Comparison of ENCODE assay signal across 17 cellular contexts in the genomic region with DNA sequence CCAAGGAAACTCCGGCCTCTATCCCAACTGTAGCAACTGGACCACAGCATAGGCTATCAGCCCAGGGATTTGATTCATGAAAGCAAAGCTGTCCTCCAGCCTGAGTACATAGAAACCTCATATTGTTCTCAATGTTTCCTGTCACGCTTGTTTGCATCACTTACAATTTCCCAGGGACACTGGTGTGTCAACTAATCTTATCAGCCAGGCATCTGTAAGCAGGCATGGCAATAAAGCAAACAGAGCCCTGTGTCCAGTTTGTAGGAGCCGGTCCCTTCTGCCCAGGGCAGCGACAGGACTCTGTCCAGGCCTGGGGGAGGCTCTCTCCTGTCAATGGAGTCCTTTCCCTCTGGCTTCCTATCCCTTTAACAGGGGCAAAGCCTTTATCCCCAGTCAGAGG. TPM values are rescaled to one million over a fixed set of nuclear protein-coding genes. Genes with fewer than 3 reads are reported as not detected.
DNase-seq lines count a peak whose midpoint lies in the region; ATAC-seq and TF ChIP-seq lines count a peak whose summit lies in the region.
"Had no signal": no experiment of that assay in that cellular context is flagged by ENCODE, and none has a peak within 500 bp of the region (broad histone marks: within the 10 kb centered on the region; RNA-seq: fewer than 3 reads in every experiment).

No MANE protein-coding gene starts in this region.

- no peaks in the 10 kb centered on the region for H3K9me3 ChIP-seq in A673 (ENCODE audit: low read depth, low read length, poor library complexity, severe bottlenecking)
- H3K9me3 ChIP-seq: esophagus squamous epithelium, uterus had no signal

- intact Hi-C loops in A673 (cut with micrococcal nuclease; ENCODE audit: unreplicated experiment), result no loop called here

- no peaks in the 10 kb centered on the region for H3K4me1 ChIP-seq in A673 (ENCODE audit: insufficient read depth, low read length, poor library complexity, severe bottlenecking)
- H3K4me1 ChIP-seq: uterus had no signal

- no peaks in the 10 kb centered on the region for H3K27me3 ChIP-seq in A673 (replicated peaks; ENCODE audit: insufficient read depth, low read depth, low read length, poor library complexity)
- H3K27me3 ChIP-seq: esophagus squamous epithelium, uterus had no signal

- CTCF ChIA-PET in A673 (lab: Charles Lee), result no interaction called here

- POLR2A ChIA-PET in A673 (lab: Charles Lee; ENCODE audit: low non-redundant PET), result no interaction called here

- no peak overlapping the region for H3K27ac ChIP-seq in A673 (ENCODE audit: low read depth, low read length, poor library complexity, severe bottlenecking)
- H3K27ac ChIP-seq: esophagus squamous epithelium, uterus had no signal

- no peak overlapping the region for H3K4me3 ChIP-seq in A673 (ENCODE audit: low read depth, low read length, poor library complexity, severe bottlenecking)
- H3K4me3 ChIP-seq: esophagus squamous epithelium, GM23338, uterus had no signal

- ATAC-seq in HG03196 (IDR thresholded peaks at IDR 0.05; ENCODE audit: unreplicated experiment), result no peak
- ATAC-seq: activated T-cell treated with anti-CD3 and anti-CD28 coated beads, Interleukin-2, amount 50 U/mL, for 4 hours; GM23338 had no signal

- no peak for TF ChIP-seq CTCF in A673 (conservative IDR thresholded peaks at IDR 0.05; ENCODE audit: low read depth, low read length)

- no TSS peak for BruUV-seq in A673 (replicated peaks; lab: Mats Ljungman, UMichigan)

- DNase-seq in A673 (ENCODE audit: low spot score), result peak; percentile 34
- peak; percentile 62 for DNase-seq in ELF-1 (ENCODE audit: low read depth, low spot score)
- DNase-seq in NCI-H510A (lab: John Stamatoyannopoulos, UW), result peak; percentile 25
- peak; percentile 43 for DNase-seq in foreskin melanocyte
- no peak for DNase-seq in activated T-cell treated with anti-CD3 and anti-CD28 coated beads, Interleukin-2, amount 50 U/mL, for 1 hour
- DNase-seq in DMS 273 treated with DMSO at 0.1 percent for 48 hours (lab: John Stamatoyannopoulos, UW), result no peak
- no peak for DNase-seq in activated CD4-positive, alpha-beta T cell treated with anti-CD3 and anti-CD28 coated beads for 4 hours
- DNase-seq: activated CD4-positive, alpha-beta T cell treated with anti-CD3 and anti-CD28 coated beads, Interleukin-2, amount 50 U/mL, for 48 hours; activated naive CD8-positive, alpha-beta T cell treated with anti-CD3 and anti-CD28 coated beads, Interleukin-2, amount 10 ng/mL, durations not matched to agents 7 days and 5 days; activated T-cell treated with anti-CD3 and anti-CD28 coated beads, Interleukin-2, amount 50 U/mL, for 4 hours; CD8-positive, alpha-beta memory T cell; esophagus squamous epithelium; Karpas-422; retina; uterus had no signal

- H3K36me3 ChIP-seq in A673 (ENCODE audit: insufficient read depth, low read length, poor library complexity, severe bottlenecking), result no peaks in the 10 kb centered on the region
- H3K36me3 ChIP-seq: esophagus squamous epithelium, uterus had no signal

RNA-seq across cellular contexts. Expression of a gene that starts 23.0 kb away (rescaled TPM):
- 13.9 and 17.7 TPM in 2 replicates for total RNA-seq in A673 (2021)

Comparison
In these comparisons a context has a peak if more than half of its experiments do, and no peak if none do; other contexts are left out.
1. DNase-seq: peak in A673 (single experiment), ELF-1 (single experiment), NCI-H510A (single experiment) and foreskin melanocyte (single experiment); none in activated T-cell treated with anti-CD3 and anti-CD28 coated beads, Interleukin-2, amount 50 U/mL, for 1 hour (single experiment), DMS 273 treated with DMSO at 0.1 percent for 48 hours (single experiment) and activated CD4-positive, alpha-beta T cell treated with anti-CD3 and anti-CD28 coated beads for 4 hours (0 of 2).